Comparison of ENCODE assay signal across 12 cellular contexts in genomic region chr13:107678075-107678689, GRCh38.
DNase-seq lines count a peak whose midpoint lies in the region; ATAC-seq and TF ChIP-seq lines count a peak whose summit lies in the region.
"Had no signal": no experiment of that assay in that cellular context is flagged by ENCODE, and none has a peak within 500 bp of the region (broad histone marks: within the 10 kb centered on the region; RNA-seq: fewer than 3 reads in every experiment).

No MANE protein-coding gene starts in this region.

- no peak overlapping the region for H3K18ac ChIP-seq in mesendoderm (ENCODE audit: low read length)

- no peaks in the 10 kb centered on the region for H3K36me3 ChIP-seq in WERI-Rb-1
- no peaks in the 10 kb centered on the region for H3K36me3 ChIP-seq in mesendoderm (ENCODE audit: control insufficient read depth, insufficient read depth, low read length)

- WGBS in mesendoderm (ENCODE audit: extremely low coverage, insufficient coverage, low lambda C conversion rate) = no CpG with 5 or more reads among the region's 11 CpGs

- H3K4me3 ChIP-seq in WERI-Rb-1 (ENCODE audit: low read depth, low read length) (peak overlapping the region; percentile 75), mesendoderm (ENCODE audit: low read length) (no peak overlapping the region)

- intact Hi-C loops in head of caudate nucleus (cut with DNase I) = no loop called here

- no peak overlapping the region for H2BK5ac ChIP-seq in mesendoderm (ENCODE audit: low read length)

- H3K9me3 ChIP-seq in WERI-Rb-1 (ENCODE audit: severe bottlenecking) = no peaks in the 10 kb centered on the region

- H3K9ac ChIP-seq in mesendoderm (ENCODE audit: low read length) = no peak overlapping the region

- no peak overlapping the region for H2BK15ac ChIP-seq in mesendoderm (replicated peaks; ENCODE audit: low read depth)

- no peak overlapping the region for H4K5ac ChIP-seq in mesendoderm (ENCODE audit: low read length)

- H4K8ac ChIP-seq in mesendoderm (ENCODE audit: low read depth, low read length) = no peak overlapping the region

- no peak overlapping the region for H3K4me2 ChIP-seq in mesendoderm (ENCODE audit: low read length)

- ATAC-seq in GM21515 (IDR thresholded peaks at IDR 0.05; ENCODE audit: unreplicated experiment) (no peak), HG02642 (IDR thresholded peaks at IDR 0.05; ENCODE audit: poor library complexity, unreplicated experiment) (no peak)
- ATAC-seq: activated T-cell treated with anti-CD3 and anti-CD28 coated beads, Interleukin-2, amount 50 U/mL, for 4 hours; foreskin keratinocyte had no signal

- H3K79me2 ChIP-seq in mesendoderm (ENCODE audit: control insufficient read depth, insufficient read depth, low read length) = peaks cover 2% of the 10 kb centered on the region

- no peaks in the 10 kb centered on the region for H3K4me1 ChIP-seq in mesendoderm (ENCODE audit: control insufficient read depth, low read depth, low read length)
- H3K4me1 ChIP-seq: foreskin keratinocyte had no signal

- peaks cover 4% of the 10 kb centered on the region for H3K79me1 ChIP-seq in mesendoderm (ENCODE audit: low read length)

- H3K4ac ChIP-seq in mesendoderm (ENCODE audit: low read depth, low read length) = no peak overlapping the region

- no peaks in the 10 kb centered on the region for H3K27me3 ChIP-seq in WERI-Rb-1 (ENCODE audit: insufficient read depth, low read depth, severe bottlenecking)
- no peaks in the 10 kb centered on the region for H3K27me3 ChIP-seq in mesendoderm (ENCODE audit: insufficient read depth, low read length, poor library complexity)
- H3K27me3 ChIP-seq: foreskin keratinocyte had no signal

- H2AK5ac ChIP-seq in mesendoderm (ENCODE audit: low read length) = no peak overlapping the region

- peak; percentile 94 for TF ChIP-seq CTCF in WERI-Rb-1 (IDR thresholded peaks at IDR 0.05; ENCODE audit: low read depth, low read length)

- no peak overlapping the region for H2BK120ac ChIP-seq in mesendoderm (ENCODE audit: low read depth, low read length)

- DNase-seq in DMS153 (lab: John Stamatoyannopoulos, UW) (peak; percentile 65), NCI-H187 (lab: John Stamatoyannopoulos, UW) (peak; percentile 43 to 50), WERI-Rb-1 (peak; percentile 91), mesendoderm (peak; percentile 29), head of caudate nucleus (no peak)
- no peak for DNase-seq in activated CD8-positive, alpha-beta memory T cell treated with anti-CD3 and anti-CD28 coated beads for 24 hours
- DNase-seq: activated CD4-positive, alpha-beta T cell treated with anti-CD3 and anti-CD28 coated beads for 1 hour; activated T-cell treated with anti-CD3 and anti-CD28 coated beads, Interleukin-2, amount 50 U/mL, for 4 hours; foreskin keratinocyte; NCI-H226 had no signal

- H3K23ac ChIP-seq in mesendoderm (ENCODE audit: low read length) = no peak overlapping the region

- H3K56ac ChIP-seq in mesendoderm (ENCODE audit: low read length) = no peak overlapping the region

- H3K27ac ChIP-seq in WERI-Rb-1 (peak overlapping the region; percentile 82), mesendoderm (ENCODE audit: low read depth, low read length) (no peak overlapping the region)
- H3K27ac ChIP-seq: foreskin keratinocyte had no signal

Comparison
In these comparisons a context has a peak if more than half of its experiments do, and no peak if none do; other contexts are left out.
1. DNase-seq: peak in DMS153 (single experiment), NCI-H187 (2 of 2), WERI-Rb-1 (single experiment) and mesendoderm (single experiment); none in activated CD8-positive, alpha-beta memory T cell treated with anti-CD3 and anti-CD28 coated beads for 24 hours (single experiment) and head of caudate nucleus (0 of 42).